In genomic region chr12:19434538-19434937, GRCh38 we compare ENCODE assay signal across 15 cellular contexts. TPM values are rescaled to one million over a fixed set of nuclear protein-coding genes. Genes with fewer than 3 reads are reported as not detected.
DNase-seq lines count a peak whose midpoint lies in the region; ATAC-seq and TF ChIP-seq lines count a peak whose summit lies in the region.
"Had no signal": no experiment of that assay in that cellular context is flagged by ENCODE, and none has a peak within 500 bp of the region (broad histone marks: within the 10 kb centered on the region; RNA-seq: fewer than 3 reads in every experiment).

No MANE protein-coding gene starts in this region.

- no peak overlapping the region for H3K4me3 ChIP-seq in CD4-positive, alpha-beta memory T cell (ENCODE audit: low read length in 2 of 2)
- no peak overlapping the region for H3K4me3 ChIP-seq in lower leg skin (ENCODE audit: low read depth, poor library complexity, severe bottlenecking)
- no peak overlapping the region for H3K4me3 ChIP-seq in uterus
- H3K4me3 ChIP-seq: K562 had no signal

- H3K27ac Mint-ChIP-seq in CD4-positive, alpha-beta memory T cell: peak overlapping the region in 4 of 7 donors; percentile 10 to 77 (median 22)
- peak overlapping the region; percentile 66 for H3K27ac Mint-ChIP-seq in activated T-helper 2 cell treated with anti-CD3 and anti-CD28 coated beads, Interferon-gamma antibody, Interleukin-2, Interleukin-4, amounts not matched to agents 10 μg/mL and 5 μg/mL and 100 μg/mL, durations not matched to agents 14 hours and 24 hours and 36 hours
- H3K27ac Mint-ChIP-seq: activated B cell treated with CpG ODN at 0.5 μM for 24 hours; stimulated activated memory B cell treated with anti-CD40 and anti-IgM and Interleukin-4, amounts not matched to agents 10 μg/mL and 1 μg/mL and 100 μg/mL, for 72 hours had no signal

- TF ChIP-seq POLR2A in lower leg skin (IDR thresholded peaks at IDR 0.05) (no peak), uterus (IDR thresholded peaks at IDR 0.05) (no peak)

- H3K4me1 Mint-ChIP-seq in CD4-positive, alpha-beta memory T cell: peaks cover 10 to 23% (median 14%) of the 10 kb centered on the region in 4 donors
- H3K4me1 Mint-ChIP-seq in activated T-helper 2 cell treated with anti-CD3 and anti-CD28 coated beads, Interferon-gamma antibody, Interleukin-2, Interleukin-4, amounts not matched to agents 10 μg/mL and 5 μg/mL and 100 μg/mL, durations not matched to agents 14 hours and 24 hours and 36 hours (ENCODE audit: low read depth): peaks cover 60% of the 10 kb centered on the region
- H3K4me1 Mint-ChIP-seq: stimulated activated memory B cell treated with anti-CD40 and anti-IgM and Interleukin-4, amounts not matched to agents 10 μg/mL and 1 μg/mL and 100 μg/mL, for 72 hours had no signal

- WGBS in lower leg skin, 2 donors: 69 to 70% methylated on average over 3 of the region's 3 CpGs

- intact Hi-C loops in CD4-positive, alpha-beta memory T cell (cut with micrococcal nuclease): no loop called here
- intact Hi-C loops in activated T-helper 2 cell treated with anti-CD3 and anti-CD28 coated beads, Interferon-gamma antibody, Interleukin-2, Interleukin-4, amounts not matched to agents 10 μg/mL and 5 μg/mL and 100 μg/mL, durations not matched to agents 14 hours and 24 hours and 36 hours (cut with micrococcal nuclease): loop anchor here (10.0 kb wide), 1 partner anchor 1270 kb away; no protein-coding TSS in a partner anchor
- intact Hi-C loops in lower leg skin (cut with DNase I; ENCODE audit: low total_unique reads): no loop called here
- intact Hi-C loops in uterus (cut with DNase I; ENCODE audit: low total_unique reads): no loop called here

- no peak for DNase-seq in CD4-positive, alpha-beta memory T cell
- DNase-seq in activated T-helper 2 cell treated with anti-CD3 and anti-CD28 coated beads, Interferon-gamma antibody, Interleukin-2, Interleukin-4, amounts not matched to agents 10 μg/mL and 5 μg/mL and 100 μg/mL, durations not matched to agents 14 hours and 24 hours and 36 hours (ENCODE audit: low spot score): no peak
- DNase-seq in NCI-H128 (lab: John Stamatoyannopoulos, UW; ENCODE audit: unreplicated experiment) (no peak), lower leg skin (ENCODE audit: low spot score in 2 of 2) (no peak), uterus (no peak)
- DNase-seq: activated B cell treated with CpG ODN at 0.5 μM for 24 hours; activated gamma-delta T cell; central memory CD4-positive, alpha-beta T cell; H7; stimulated activated CD4-positive, alpha-beta T cell treated with anti-CD3 and anti-CD28 coated beads, Interleukin-1b, Interleukin-23, amount 100 ng/mL, for 48 hours had no signal

- H3K4me1 ChIP-seq in CD4-positive, alpha-beta memory T cell (ENCODE audit: insufficient read depth, low read length): peaks cover 18% of the 10 kb centered on the region
- no peaks in the 10 kb centered on the region for H3K4me1 ChIP-seq in uterus

- H3K9me3 ChIP-seq in CD4-positive, alpha-beta memory T cell (ENCODE audit: control insufficient read depth in 1 of 2, low read length in 2 of 2): no peaks in the 10 kb centered on the region
- H3K9me3 ChIP-seq in uterus: no peaks in the 10 kb centered on the region

- H3K9me3 Mint-ChIP-seq in CD4-positive, alpha-beta memory T cell: peaks cover 0 to 5% (median 0%) of the 10 kb centered on the region in 8 donors
- peaks cover 2% of the 10 kb centered on the region for H3K9me3 Mint-ChIP-seq in activated T-helper 2 cell treated with anti-CD3 and anti-CD28 coated beads, Interferon-gamma antibody, Interleukin-2, Interleukin-4, amounts not matched to agents 10 μg/mL and 5 μg/mL and 100 μg/mL, durations not matched to agents 14 hours and 24 hours and 36 hours
- H3K9me3 Mint-ChIP-seq: activated B cell treated with CpG ODN at 0.5 μM for 24 hours had no signal

- peak; percentile 29 for ATAC-seq in GM18907 (IDR thresholded peaks at IDR 0.05; ENCODE audit: unreplicated experiment)
- ATAC-seq in HG03575 (IDR thresholded peaks at IDR 0.05; ENCODE audit: extremely low read depth, insufficient number of reproducible peaks, low FRiP score, unreplicated experiment): peak; percentile 44
- no peak for ATAC-seq in HG03457 (IDR thresholded peaks at IDR 0.05; ENCODE audit: unreplicated experiment)
- ATAC-seq: K562; stimulated activated memory B cell treated with anti-CD40 and anti-IgM and Interleukin-4, amounts not matched to agents 10 μg/mL and 1 μg/mL and 100 μg/mL, for 72 hours had no signal

- no peak overlapping the region for H3K4me3 Mint-ChIP-seq in CD4-positive, alpha-beta memory T cell
- no peak overlapping the region for H3K4me3 Mint-ChIP-seq in activated T-helper 2 cell treated with anti-CD3 and anti-CD28 coated beads, Interferon-gamma antibody, Interleukin-2, Interleukin-4, amounts not matched to agents 10 μg/mL and 5 μg/mL and 100 μg/mL, durations not matched to agents 14 hours and 24 hours and 36 hours (ENCODE audit: low read depth)
- H3K4me3 Mint-ChIP-seq: activated B cell treated with CpG ODN at 0.5 μM for 24 hours; stimulated activated memory B cell treated with anti-CD40 and anti-IgM and Interleukin-4, amounts not matched to agents 10 μg/mL and 1 μg/mL and 100 μg/mL, for 72 hours had no signal

- no peaks in the 10 kb centered on the region for H3K27me3 ChIP-seq in CD4-positive, alpha-beta memory T cell (ENCODE audit: insufficient read depth, low read length)
- no peaks in the 10 kb centered on the region for H3K27me3 ChIP-seq in uterus

- TF ChIP-seq CTCF in lower leg skin (IDR thresholded peaks at IDR 0.05): no peak
- TF ChIP-seq CTCF in uterus (IDR thresholded peaks at IDR 0.05): no peak

- no peaks in the 10 kb centered on the region for H3K36me3 ChIP-seq in CD4-positive, alpha-beta memory T cell (ENCODE audit: insufficient read depth, low read length)
- no peaks in the 10 kb centered on the region for H3K36me3 ChIP-seq in uterus

- POLR2A ChIA-PET in CD4-positive, alpha-beta memory T cell (lab: Charles Lee; ENCODE audit: partially characterized antibody): no interaction called here

- CTCF ChIA-PET in CD4-positive, alpha-beta memory T cell (lab: Charles Lee; ENCODE audit: partially characterized antibody): interaction anchor here (0.5 kb wide), 1 partner anchor 17 kb away, joined by 3 read pairs; no protein-coding TSS in a partner anchor

- H3K27me3 Mint-ChIP-seq in CD4-positive, alpha-beta memory T cell: no peaks in the 10 kb centered on the region
- H3K27me3 Mint-ChIP-seq in activated T-helper 2 cell treated with anti-CD3 and anti-CD28 coated beads, Interferon-gamma antibody, Interleukin-2, Interleukin-4, amounts not matched to agents 10 μg/mL and 5 μg/mL and 100 μg/mL, durations not matched to agents 14 hours and 24 hours and 36 hours (ENCODE audit: low read depth): no peaks in the 10 kb centered on the region
- H3K27me3 Mint-ChIP-seq: activated B cell treated with CpG ODN at 0.5 μM for 24 hours; stimulated activated memory B cell treated with anti-CD40 and anti-IgM and Interleukin-4, amounts not matched to agents 10 μg/mL and 1 μg/mL and 100 μg/mL, for 72 hours had no signal

- peaks cover 0 to 2% of the 10 kb centered on the region in 2 donors for H3K36me3 Mint-ChIP-seq in CD4-positive, alpha-beta memory T cell
- H3K36me3 Mint-ChIP-seq in activated T-helper 2 cell treated with anti-CD3 and anti-CD28 coated beads, Interferon-gamma antibody, Interleukin-2, Interleukin-4, amounts not matched to agents 10 μg/mL and 5 μg/mL and 100 μg/mL, durations not matched to agents 14 hours and 24 hours and 36 hours (ENCODE audit: low read depth): peaks cover 9% of the 10 kb centered on the region
- H3K36me3 Mint-ChIP-seq: stimulated activated memory B cell treated with anti-CD40 and anti-IgM and Interleukin-4, amounts not matched to agents 10 μg/mL and 1 μg/mL and 100 μg/mL, for 72 hours had no signal

- no peak overlapping the region for H3K27ac ChIP-seq in CD4-positive, alpha-beta memory T cell (ENCODE audit: low read depth, low read length)
- H3K27ac ChIP-seq in uterus: no peak overlapping the region

RNA-seq across cellular contexts. Expression of gene AEBP2, which starts 4.8 kb away (rescaled TPM):
- total RNA-seq in CD4-positive, alpha-beta memory T cell: 10 to 100 TPM; 58.5 to 61.6 TPM
- 10 to 100 TPM in 1 of 2 donors, 1 to 10 TPM in 1; 5.3 to 15.2 TPM for polyA plus RNA-seq in CD4-positive, alpha-beta memory T cell
- total RNA-seq in activated T-helper 2 cell treated with anti-CD3 and anti-CD28 coated beads, Interferon-gamma antibody, Interleukin-2, Interleukin-4, amounts not matched to agents 10 μg/mL and 5 μg/mL and 100 μg/mL, durations not matched to agents 14 hours and 24 hours and 36 hours: 64.3 and 67.6 TPM in 2 replicates
- total RNA-seq in lower leg skin (10 to 100 TPM; 31.4 to 70.9 (median 54.0) TPM), uterus (10 to 100 TPM; 16.7 to 95.8 (median 69.1) TPM)
